ENCODE assay signal across 10 cellular contexts in the genomic region with DNA sequence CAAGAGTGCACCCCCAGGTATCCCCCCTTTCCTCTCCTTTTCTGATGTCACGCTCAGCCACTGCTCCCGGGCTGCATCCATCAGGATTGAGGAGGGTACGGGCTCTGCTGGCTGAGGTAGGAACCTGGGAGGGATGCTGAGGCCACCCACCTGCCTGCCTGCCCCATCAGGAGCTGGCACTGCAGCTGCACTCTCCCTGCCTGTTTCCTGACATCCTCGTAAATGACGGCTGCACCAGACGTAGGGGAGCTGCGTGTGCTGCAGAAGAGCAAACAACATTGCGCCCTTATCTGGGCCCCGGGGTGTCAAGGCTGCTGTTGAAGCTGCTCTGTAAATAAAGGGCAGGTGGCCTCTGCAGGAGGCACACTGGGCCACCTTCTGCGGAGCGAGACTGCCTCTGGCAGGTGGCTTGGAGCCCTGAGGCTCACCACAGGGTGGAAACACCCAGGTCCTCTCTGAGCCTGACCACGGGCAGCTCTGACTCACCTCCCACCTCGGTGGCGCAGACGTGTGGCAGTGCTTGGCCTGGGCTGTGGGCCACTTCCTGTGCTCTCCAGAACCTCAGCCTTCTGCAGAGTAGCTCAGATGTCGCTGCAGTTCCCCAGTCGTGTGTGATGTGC. TPM values are rescaled to one million over a fixed set of nuclear protein-coding genes. Genes with fewer than 3 reads are reported as not detected.
DNase-seq lines count a peak whose midpoint lies in the region; ATAC-seq and TF ChIP-seq lines count a peak whose summit lies in the region.
"Had no signal": no experiment of that assay in that cellular context is flagged by ENCODE, and none has a peak within 500 bp of the region (broad histone marks: within the 10 kb centered on the region; RNA-seq: fewer than 3 reads in every experiment).

No MANE protein-coding gene starts in this region.

- POLR2A ChIA-PET in Caco-2 (lab: Charles Lee): no interaction called here

- no peaks in the 10 kb centered on the region for H3K9me3 Mint-ChIP-seq in Caco-2 (ENCODE audit: unreplicated experiment)

- H3K27ac ChIP-seq in ascending aorta: no peak overlapping the region

- H3K9me3 ChIP-seq in Caco-2: no peaks in the 10 kb centered on the region
- H3K9me3 ChIP-seq in ascending aorta: no peaks in the 10 kb centered on the region

- no peak overlapping the region for H3K27ac Mint-ChIP-seq in Caco-2 (ENCODE audit: unreplicated experiment)

- peaks cover 27% of the 10 kb centered on the region for H3K36me3 Mint-ChIP-seq in Caco-2 (ENCODE audit: insufficient read depth, unreplicated experiment)

- no peak overlapping the region for H3K4me3 ChIP-seq in Caco-2 (ENCODE audit: low read depth, low read length)
- H3K4me3 ChIP-seq in ascending aorta: no peak overlapping the region

- TF ChIP-seq CTCF in GM10266 (IDR thresholded peaks at IDR 0.05; ENCODE audit: control insufficient read depth, insufficient read depth, low read depth, missing control alignments): no peak
- TF ChIP-seq CTCF in Caco-2 (IDR thresholded peaks at IDR 0.05; ENCODE audit: insufficient read depth in 1 of 2, low read depth in 1 of 2, low read length in 1 of 2, severe bottlenecking in 1 of 2, unreplicated experiment in 1 of 2): no peak
- no peak for TF ChIP-seq CTCF in ascending aorta (IDR thresholded peaks at IDR 0.05)

- H3K27me3 ChIP-seq in Caco-2 (replicated peaks; ENCODE audit: control insufficient read depth, insufficient read depth, low read length) (no peaks in the 10 kb centered on the region), ascending aorta (no peaks in the 10 kb centered on the region)

- ATAC-seq in HG03457 (IDR thresholded peaks at IDR 0.05; ENCODE audit: unreplicated experiment): no peak

- H3K36me3 ChIP-seq in Caco-2 (ENCODE audit: control insufficient read depth, insufficient read depth, low read length) (no peaks in the 10 kb centered on the region; the same call in none of the 2 replicates), ascending aorta (peaks cover 28 to 50% of the 10 kb centered on the region in 2 donors)

- no peaks in the 10 kb centered on the region for H3K27me3 Mint-ChIP-seq in Caco-2 (ENCODE audit: insufficient read depth, unreplicated experiment)

- no TSS peak for BruUV-seq in Caco-2 (replicated peaks; lab: Mats Ljungman, UMichigan)

- no peak overlapping the region for H3K4me3 Mint-ChIP-seq in Caco-2 (ENCODE audit: unreplicated experiment)

- DNase-seq in GM10266 (ENCODE audit: extremely low spot score) (peak; percentile 40), NCI-H1105 treated with DMSO at 0.1 percent for 48 hours (lab: John Stamatoyannopoulos, UW) (peak; percentile 34), Caco-2 (no peak), ascending aorta (ENCODE audit: low spot score in 2 of 2) (no peak)
- peak; percentile 73 for DNase-seq in activated CD4-positive, alpha-beta T cell treated with anti-CD3 and anti-CD28 coated beads for 48 hours
- DNase-seq in effector CD8-positive, alpha-beta T cell (lab: John Stamatoyannopoulos, UW): peak; percentile 27
- DNase-seq in stimulated activated CD8-positive, alpha-beta memory T cell treated with anti-CD3 and anti-CD28 coated beads, Interleukin-4, amount 100 ng/mL, for 48 hours: peak; percentile 80

- no peaks in the 10 kb centered on the region for H3K4me1 Mint-ChIP-seq in Caco-2 (ENCODE audit: low read depth, unreplicated experiment)

- 0 out of 2 replicates have a peak, but pooled peaks cover 5% of the 10 kb centered on the region for H3K4me1 ChIP-seq in Caco-2
- peaks cover 0 to 3% of the 10 kb centered on the region in 2 donors for H3K4me1 ChIP-seq in ascending aorta

- CTCF ChIA-PET in Caco-2 (lab: Charles Lee): interaction anchor here (0.6 to 0.7 kb wide), 2 partner anchors 21 to 185 kb away, joined by 4 read pairs; no protein-coding TSS in a partner anchor

- intact Hi-C loops in Caco-2 (cut with micrococcal nuclease; ENCODE audit: unreplicated experiment): no loop called here
- intact Hi-C loops in ascending aorta (cut with DNase I): no loop called here

RNA-seq across cellular contexts. Expression of gene SNAP47, which starts 30.9 kb away (rescaled TPM):
- total RNA-seq in Caco-2 (2022): 29.1 and 30.3 TPM in 2 replicates
- total RNA-seq in ascending aorta: 54.0 TPM

RNA-seq across cellular contexts. Expression of gene JMJD4, which starts 31.0 kb away (rescaled TPM):
- total RNA-seq in Caco-2 (2022) (25.3 and 27.1 TPM in 2 replicates), ascending aorta (10.6 TPM)

RNA-seq across cellular contexts. Expression of gene PRSS38, which starts 49.4 kb away (rescaled TPM):
- total RNA-seq in Caco-2 (2022) (not detected in 2 replicates), ascending aorta (not detected)
- total RNA-seq: H1, skeletal muscle tissue had no signal

Comparison
In these comparisons a context has a peak if more than half of its experiments do, and no peak if none do; other contexts are left out.
1. DNase-seq: peak in GM10266 (single experiment), NCI-H1105 treated with DMSO at 0.1 percent for 48 hours (single experiment), activated CD4-positive, alpha-beta T cell treated with anti-CD3 and anti-CD28 coated beads for 48 hours (single experiment), effector CD8-positive, alpha-beta T cell (single experiment) and stimulated activated CD8-positive, alpha-beta memory T cell treated with anti-CD3 and anti-CD28 coated beads, Interleukin-4, amount 100 ng/mL, for 48 hours (single experiment); none in Caco-2 (0 of 2) and ascending aorta (0 of 2).